ENCODE assay signal across 30 cellular contexts in the genomic region with DNA sequence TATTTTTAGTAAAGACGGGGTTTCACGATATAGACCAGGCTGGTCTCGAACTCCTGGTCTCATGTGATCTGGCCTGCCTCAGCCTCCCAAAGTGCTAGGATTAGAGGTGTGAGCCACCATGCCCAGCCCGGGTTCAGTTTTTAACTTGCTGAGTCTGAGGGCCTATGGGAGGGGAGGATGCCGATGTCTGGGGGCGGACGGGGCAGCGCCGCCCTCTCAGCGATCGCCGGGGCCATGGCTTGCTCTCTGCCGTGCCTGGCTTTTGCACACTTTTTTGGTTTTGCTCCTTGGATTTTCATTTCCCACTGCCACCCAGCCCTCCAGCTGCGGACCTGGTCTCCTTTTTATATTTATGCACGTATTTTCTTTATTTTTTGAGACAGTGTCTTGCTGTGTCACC. TPM values are rescaled to one million over a fixed set of nuclear protein-coding genes. Genes with fewer than 3 reads are reported as not detected.
DNase-seq lines count a peak whose midpoint lies in the region; TF ChIP-seq lines count a peak whose summit lies in the region.
"Had no signal": no experiment of that assay in that cellular context is flagged by ENCODE, and none has a peak within 500 bp of the region (broad histone marks: within the 10 kb centered on the region; RNA-seq: fewer than 3 reads in every experiment).

No MANE protein-coding gene starts in this region.

- H3K36me3 Mint-ChIP-seq in neural progenitor cell (peaks cover 2% of the 10 kb centered on the region), Caco-2 (ENCODE audit: insufficient read depth, unreplicated experiment) (peaks cover 7% of the 10 kb centered on the region)
- H3K36me3 Mint-ChIP-seq: CD14-positive monocyte; CD4-positive, alpha-beta memory T cell; CD4-positive, CD25-positive, alpha-beta regulatory T cell; CD8-positive, alpha-beta memory T cell; CD8-positive, alpha-beta T cell had no signal

- H3K4me1 Mint-ChIP-seq in neural progenitor cell (peaks cover 3% of the 10 kb centered on the region), Caco-2 (ENCODE audit: low read depth, unreplicated experiment) (peaks cover 9% of the 10 kb centered on the region)
- H3K4me1 Mint-ChIP-seq: B cell, CD14-positive monocyte had no signal

- no peaks in the 10 kb centered on the region for H3K27me3 ChIP-seq in BLaER1
- no peaks in the 10 kb centered on the region for H3K27me3 ChIP-seq in neural progenitor cell
- H3K27me3 ChIP-seq in Caco-2 (replicated peaks; ENCODE audit: control insufficient read depth, insufficient read depth, low read length): no peaks in the 10 kb centered on the region
- H3K27me3 ChIP-seq: BE2C; BLaER1 treated with 17β-estradiol and CSF1 and Interleukin-3, amounts not matched to agents 10 nM and 100 nM had no signal

- H3K27ac Mint-ChIP-seq in neural progenitor cell (peak overlapping the region; percentile 51), Caco-2 (ENCODE audit: unreplicated experiment) (no peak overlapping the region)
- H3K27ac Mint-ChIP-seq: B cell; CD14-positive monocyte; CD4-positive, alpha-beta memory T cell; CD4-positive, alpha-beta T cell; CD4-positive, CD25-positive, alpha-beta regulatory T cell; CD8-positive, alpha-beta memory T cell; CD8-positive, alpha-beta T cell had no signal

- CTCF ChIA-PET in Caco-2 (lab: Charles Lee): interaction anchor here (0.9 kb wide), 1 partner anchor 25 kb away, joined by 3 read pairs; no protein-coding TSS in a partner anchor

- POLR2A ChIA-PET in Caco-2 (lab: Charles Lee): no interaction called here

- H3K9ac ChIP-seq in BLaER1 (no peak overlapping the region), neural progenitor cell (no peak overlapping the region)
- H3K9ac ChIP-seq: BLaER1 treated with 17β-estradiol and CSF1 and Interleukin-3, amounts not matched to agents 10 nM and 100 nM had no signal

- H3F3A ChIP-seq in neural progenitor cell (ENCODE audit: low read depth): peaks cover 5% of the 10 kb centered on the region

- H3K4me3 Mint-ChIP-seq in neural progenitor cell (no peak overlapping the region), Caco-2 (ENCODE audit: unreplicated experiment) (no peak overlapping the region)
- H3K4me3 Mint-ChIP-seq: B cell; CD14-positive monocyte; CD4-positive, alpha-beta memory T cell; CD4-positive, alpha-beta T cell; CD4-positive, CD25-positive, alpha-beta regulatory T cell; CD8-positive, alpha-beta memory T cell; CD8-positive, alpha-beta T cell had no signal

- no peak for TF ChIP-seq CTCF in neural progenitor cell (IDR thresholded peaks at IDR 0.05)
- TF ChIP-seq CTCF in Caco-2 (IDR thresholded peaks at IDR 0.05; ENCODE audit: insufficient read depth in 1 of 2, low read depth in 1 of 2, low read length in 1 of 2, severe bottlenecking in 1 of 2, unreplicated experiment in 1 of 2): no peak

- DNase-seq in neural progenitor cell (ENCODE audit: low spot score) (no peak), NCI-H2171 treated with DMSO at 0.1 percent for 48 hours (lab: John Stamatoyannopoulos, UW) (no peak), Caco-2 (no peak)
- DNase-seq: 8988T; ACHN; AML-193; BE2C; C1 segment of cervical spinal cord; Calu3; CD4-positive, alpha-beta memory T cell; CD4-positive, alpha-beta T cell; CD4-positive, CD25-positive, alpha-beta regulatory T cell; CD8-positive, alpha-beta memory T cell; CD8-positive, alpha-beta T cell; COR-L47; DMS 273 treated with DMSO at 0.1 percent for 48 hours; DMS153; DMS53; DMS79; DMS79 treated with DMSO at 0.1 percent for 48 hours; DND-41; EL had no signal

- BruUV-seq in Caco-2 (replicated peaks; lab: Mats Ljungman, UMichigan): no TSS peak

- H2AFZ ChIP-seq in neural progenitor cell (replicated peaks): no peak overlapping the region

- H3K4me1 ChIP-seq in BLaER1: peaks cover 10% of the 10 kb centered on the region; the same call in 1 of the 2 replicates
- no peaks in the 10 kb centered on the region for H3K4me1 ChIP-seq in neural progenitor cell
- H3K4me1 ChIP-seq in Caco-2: peaks cover 6% of the 10 kb centered on the region; the same call in 1 of the 2 replicates
- H3K4me1 ChIP-seq: BE2C had no signal

- H3K36me3 ChIP-seq in BLaER1 (no peaks in the 10 kb centered on the region), neural progenitor cell (no peaks in the 10 kb centered on the region), Caco-2 (ENCODE audit: control insufficient read depth, insufficient read depth, low read length) (no peaks in the 10 kb centered on the region)
- H3K36me3 ChIP-seq: BE2C; BLaER1 treated with 17β-estradiol and CSF1 and Interleukin-3, amounts not matched to agents 10 nM and 100 nM had no signal

- no peaks in the 10 kb centered on the region for H3K79me2 ChIP-seq in neural progenitor cell (ENCODE audit: low read depth)

- intact Hi-C loops in Caco-2 (cut with micrococcal nuclease; ENCODE audit: unreplicated experiment): no loop called here

- H3K27me3 Mint-ChIP-seq in neural progenitor cell (ENCODE audit: insufficient read depth, low read depth) (peaks cover 2% of the 10 kb centered on the region), Caco-2 (ENCODE audit: insufficient read depth, unreplicated experiment) (no peaks in the 10 kb centered on the region)

- H3K9me3 Mint-ChIP-seq in neural progenitor cell (no peaks in the 10 kb centered on the region), Caco-2 (ENCODE audit: unreplicated experiment) (peaks cover 14% of the 10 kb centered on the region)
- H3K9me3 Mint-ChIP-seq: CD14-positive monocyte; CD4-positive, alpha-beta memory T cell; CD4-positive, alpha-beta T cell; CD4-positive, CD25-positive, alpha-beta regulatory T cell; CD8-positive, alpha-beta memory T cell; CD8-positive, alpha-beta T cell had no signal

- H3K9me3 ChIP-seq in BLaER1: no peaks in the 10 kb centered on the region
- no peaks in the 10 kb centered on the region for H3K9me3 ChIP-seq in neural progenitor cell (ENCODE audit: low read depth)
- no peaks in the 10 kb centered on the region for H3K9me3 ChIP-seq in Caco-2
- H3K9me3 ChIP-seq: A549; BE2C; BLaER1 treated with 17β-estradiol and CSF1 and Interleukin-3, amounts not matched to agents 10 nM and 100 nM had no signal

- H4K20me1 ChIP-seq in BLaER1 (no peaks in the 10 kb centered on the region), neural progenitor cell (ENCODE audit: low read depth) (no peaks in the 10 kb centered on the region)
- H4K20me1 ChIP-seq: BLaER1 treated with 17β-estradiol and CSF1 and Interleukin-3, amounts not matched to agents 10 nM and 100 nM had no signal

- H3K27ac ChIP-seq in BLaER1 (no peak overlapping the region), neural progenitor cell (no peak overlapping the region)
- H3K27ac ChIP-seq: 22Rv1; A549; BLaER1 treated with 17β-estradiol and CSF1 and Interleukin-3, amounts not matched to agents 10 nM and 100 nM; C4-2B had no signal

- H3K4me2 ChIP-seq in BLaER1 (peak overlapping the region; percentile 40), neural progenitor cell (no peak overlapping the region)
- H3K4me2 ChIP-seq: A549 had no signal

- H3K4me3 ChIP-seq in BLaER1 (no peak overlapping the region), neural progenitor cell (no peak overlapping the region), Caco-2 (ENCODE audit: low read depth, low read length) (no peak overlapping the region)
- H3K4me3 ChIP-seq: A549; BLaER1 treated with 17β-estradiol and CSF1 and Interleukin-3, amounts not matched to agents 10 nM and 100 nM had no signal

RNA-seq across cellular contexts. Expression of a gene that starts 15.2 kb away (rescaled TPM):
- 26.7 and 80.0 TPM in 2 replicates for total RNA-seq in neural progenitor cell (ENCODE audit: low replicate concordance)
- total RNA-seq in Caco-2 (2022): 19.1 and 23.3 TPM in 2 replicates
- total RNA-seq: A172; B cell; Calu3; CD4-positive, alpha-beta memory T cell; CD4-positive, alpha-beta T cell; CD4-positive, CD25-positive, alpha-beta regulatory T cell; CD8-positive, alpha-beta memory T cell; CD8-positive, alpha-beta T cell had no signal

RNA-seq across cellular contexts. Expression of a gene that starts 25.9 kb away (rescaled TPM):
- total RNA-seq in neural progenitor cell (ENCODE audit: low replicate concordance): 25.5 and 30.1 TPM in 2 replicates
- 14.4 and 17.4 TPM in 2 replicates for total RNA-seq in Caco-2 (2022)
